13 cellular contexts compared by ENCODE assay signal in genomic region chr2:152038451-152038958, GRCh38.
A peak's percentile ranks its signal among the peaks of the same experiment; 100 is the strongest.
DNase-seq lines count a peak whose midpoint lies in the region; ATAC-seq and TF ChIP-seq lines count a peak whose summit lies in the region.
"Had no signal": no experiment of that assay in that cellular context is flagged by ENCODE, and none has a peak within 500 bp of the region (broad histone marks: within the 10 kb centered on the region; RNA-seq: fewer than 3 reads in every experiment).

No MANE protein-coding gene starts in this region.

- no peak overlapping the region for H3K9ac ChIP-seq in mucosa of rectum (ENCODE audit: low read depth in 1 of 2, low read length in 2 of 2)

- intact Hi-C loops in aorta (cut with DNase I): loop anchor here (5.0 to 10.0 kb wide), 3 partner anchors 126 to 596 kb away; partner anchors contain the start of gene STAM2 (in 1 of the 2)

- no peaks in the 10 kb centered on the region for H3K36me3 Mint-ChIP-seq in mesothelial cell of epicardium
- H3K36me3 Mint-ChIP-seq: activated naive CD4-positive, alpha-beta T cell treated with anti-CD3 and anti-CD28 coated beads, Interleukin-2, amount 10 ng/mL, durations not matched to agents 7 days and 5 days; IgD-negative memory B cell had no signal

- ATAC-seq in esophagus mucosa (peak; percentile 79), aorta (ENCODE audit: low FRiP score) (peak; percentile 24), GM18505 (IDR thresholded peaks at IDR 0.05; ENCODE audit: unreplicated experiment) (no peak)

- H3K36me3 ChIP-seq in mucosa of rectum (ENCODE audit: control insufficient read depth in 2 of 2, insufficient read depth in 2 of 2, low read length in 2 of 2) (no peaks in the 10 kb centered on the region), aorta (ENCODE audit: control insufficient read depth in 1 of 2, insufficient read depth in 2 of 2, low read length in 1 of 2) (no peaks in the 10 kb centered on the region)

- peak overlapping the region; percentile 49 to 62 for H3K27ac ChIP-seq in mucosa of rectum (ENCODE audit: low read depth in 2 of 2, low read length in 2 of 2)
- no peak overlapping the region for H3K27ac ChIP-seq in aorta (ENCODE audit: low read depth in 1 of 2, low read length in 2 of 2)
- H3K27ac ChIP-seq: foreskin keratinocyte, SK-N-MC had no signal

- TF ChIP-seq POLR2A in GM18505 (IDR thresholded peaks at IDR 0.05; ENCODE audit: borderline replicate concordance, extremely low read depth, insufficient read depth, insufficient read length): no peak

- H3K27me3 ChIP-seq in mucosa of rectum (ENCODE audit: control insufficient read depth in 2 of 2, insufficient read depth in 2 of 2, low read length in 2 of 2) (no peaks in the 10 kb centered on the region), aorta (ENCODE audit: control insufficient read depth in 1 of 2, insufficient read depth in 2 of 2, low read length in 1 of 2) (no peaks in the 10 kb centered on the region)

- peak; percentile 13 for DNase-seq in NCI-H748 (lab: John Stamatoyannopoulos, UW; ENCODE audit: unreplicated experiment)
- no peak for DNase-seq in NCI-H748 treated with DMSO at 0.1 percent for 48 hours (lab: John Stamatoyannopoulos, UW)
- DNase-seq in aorta: no peak
- no peak for DNase-seq in stimulated activated CD4-positive, alpha-beta T cell treated with anti-CD3 and anti-CD28 coated beads, Interleukin-15, amount 100 ng/mL, for 24 hours
- no peak for DNase-seq in mesothelial cell of epicardium (ENCODE audit: low spot score in 2 of 2, unreplicated experiment in 2 of 2)
- DNase-seq: activated naive CD4-positive, alpha-beta T cell treated with anti-CD3 and anti-CD28 coated beads, Interleukin-2, amount 10 ng/mL, durations not matched to agents 7 days and 5 days; foreskin keratinocyte; NCI-H774 had no signal

- TF ChIP-seq CTCF in mesothelial cell of epicardium (IDR thresholded peaks at IDR 0.05; ENCODE audit: unreplicated experiment): no peak

- no peaks in the 10 kb centered on the region for H3K9me3 ChIP-seq in mucosa of rectum (ENCODE audit: control insufficient read depth in 2 of 2, low read length in 2 of 2)
- H3K9me3 ChIP-seq in aorta (ENCODE audit: control insufficient read depth, low read length): no peaks in the 10 kb centered on the region

- no peaks in the 10 kb centered on the region for H3K9me3 Mint-ChIP-seq in mesothelial cell of epicardium
- H3K9me3 Mint-ChIP-seq: activated naive CD4-positive, alpha-beta T cell treated with anti-CD3 and anti-CD28 coated beads, Interleukin-2, amount 10 ng/mL, durations not matched to agents 7 days and 5 days; IgD-negative memory B cell had no signal

- peaks cover 9% of the 10 kb centered on the region for H3K4me1 Mint-ChIP-seq in mesothelial cell of epicardium
- H3K4me1 Mint-ChIP-seq: activated naive CD4-positive, alpha-beta T cell treated with anti-CD3 and anti-CD28 coated beads, Interleukin-2, amount 10 ng/mL, durations not matched to agents 7 days and 5 days; IgD-negative memory B cell had no signal

- H3K4me3 Mint-ChIP-seq in mesothelial cell of epicardium: no peak overlapping the region
- H3K4me3 Mint-ChIP-seq: activated naive CD4-positive, alpha-beta T cell treated with anti-CD3 and anti-CD28 coated beads, Interleukin-2, amount 10 ng/mL, durations not matched to agents 7 days and 5 days; IgD-negative memory B cell had no signal

- H3K4me1 ChIP-seq in mucosa of rectum (ENCODE audit: control insufficient read depth in 2 of 2, insufficient read depth in 2 of 2, low read length in 2 of 2): peaks cover 8 to 13% of the 10 kb centered on the region in 2 donors
- no peaks in the 10 kb centered on the region for H3K4me1 ChIP-seq in aorta (ENCODE audit: control insufficient read depth in 1 of 2, insufficient read depth in 2 of 2, low read length in 2 of 2)
- H3K4me1 ChIP-seq: foreskin keratinocyte had no signal

- 77 to 87% methylated on average over 5 of the region's 5 CpGs for WGBS in aorta, 2 donors

- peaks cover 15% of the 10 kb centered on the region for H3K27me3 Mint-ChIP-seq in mesothelial cell of epicardium (ENCODE audit: low read depth)
- H3K27me3 Mint-ChIP-seq: activated naive CD4-positive, alpha-beta T cell treated with anti-CD3 and anti-CD28 coated beads, Interleukin-2, amount 10 ng/mL, durations not matched to agents 7 days and 5 days; IgD-negative memory B cell had no signal

- no peak overlapping the region for H3K27ac Mint-ChIP-seq in mesothelial cell of epicardium
- H3K27ac Mint-ChIP-seq: activated naive CD4-positive, alpha-beta T cell treated with anti-CD3 and anti-CD28 coated beads, Interleukin-2, amount 10 ng/mL, durations not matched to agents 7 days and 5 days; IgD-negative memory B cell had no signal

- H3K4me3 ChIP-seq in mucosa of rectum (ENCODE audit: low read length in 2 of 2): no peak overlapping the region
- H3K4me3 ChIP-seq in aorta (ENCODE audit: low read length in 2 of 2): no peak overlapping the region
- H3K4me3 ChIP-seq: SK-N-MC had no signal

Comparison
In these comparisons a context has a peak if more than half of its experiments do, and no peak if none do; other contexts are left out.
1. H3K27ac ChIP-seq: peak in mucosa of rectum (2 of 2); none in aorta (0 of 2).